Comparison of ENCODE assay signal across 8 cellular contexts in genomic region chr9:33466565-33467495, GRCh38. TPM values are rescaled to one million over a fixed set of nuclear protein-coding genes. Genes with fewer than 3 reads are reported as not detected.
DNase-seq lines count a peak whose midpoint lies in the region; ATAC-seq and TF ChIP-seq lines count a peak whose summit lies in the region.

No MANE protein-coding gene starts in this region.

- peaks cover 88% of the 10 kb centered on the region for H3K36me3 ChIP-seq in CD4-positive, CD25-positive, alpha-beta regulatory T cell (ENCODE audit: control insufficient read depth, insufficient read depth, low read length)

- no peaks in the 10 kb centered on the region for H3K27me3 Mint-ChIP-seq in CD4-positive, CD25-positive, alpha-beta regulatory T cell
- no peaks in the 10 kb centered on the region for H3K27me3 Mint-ChIP-seq in T-cell
- no peaks in the 10 kb centered on the region for H3K27me3 Mint-ChIP-seq in activated naive CD8-positive, alpha-beta T cell treated with anti-CD3 and anti-CD28 coated beads, Interleukin-2, amount 50 U/mL, for 24 hours

- no peak overlapping the region for H3K27ac Mint-ChIP-seq in CD4-positive, CD25-positive, alpha-beta regulatory T cell
- H3K27ac Mint-ChIP-seq in T-cell = peak overlapping the region in 1 of 2 donors; percentile 44
- no peak overlapping the region for H3K27ac Mint-ChIP-seq in activated naive CD8-positive, alpha-beta T cell treated with anti-CD3 and anti-CD28 coated beads, Interleukin-2, amount 50 U/mL, for 24 hours

- TF ChIP-seq CTCF in HFF-Myc (IDR thresholded peaks at IDR 0.05; ENCODE audit: low read depth, low read length, missing control alignments) = peak; percentile 96

- H3K9me3 ChIP-seq in CD4-positive, CD25-positive, alpha-beta regulatory T cell (ENCODE audit: control insufficient read depth in 2 of 2, low read length in 2 of 2) = no peaks in the 10 kb centered on the region

- ATAC-seq in CD4-positive, CD25-positive, alpha-beta regulatory T cell (ENCODE audit: low read depth in 2 of 2) = peak; percentile 56 to 65
- ATAC-seq in T-cell (replicated peaks in 1 of 4) (peak; percentile 63 to 81 (median 71)), HG02571 (IDR thresholded peaks at IDR 0.05; ENCODE audit: unreplicated experiment) (no peak), GM19328 (IDR thresholded peaks at IDR 0.05; ENCODE audit: unreplicated experiment) (no peak)
- ATAC-seq in activated naive CD8-positive, alpha-beta T cell treated with anti-CD3 and anti-CD28 coated beads, Interleukin-2, amount 50 U/mL, for 24 hours = no peak

- H3K4me3 Mint-ChIP-seq in CD4-positive, CD25-positive, alpha-beta regulatory T cell = peak overlapping the region in 1 of 4 donors; percentile 49
- no peak overlapping the region for H3K4me3 Mint-ChIP-seq in T-cell
- H3K4me3 Mint-ChIP-seq in activated naive CD8-positive, alpha-beta T cell treated with anti-CD3 and anti-CD28 coated beads, Interleukin-2, amount 50 U/mL, for 24 hours = no peak overlapping the region

- H3K4me1 Mint-ChIP-seq in CD4-positive, CD25-positive, alpha-beta regulatory T cell = peaks cover 0 to 17% (median 9%) of the 10 kb centered on the region in 4 donors
- peaks cover 7 to 16% (median 16%) of the 10 kb centered on the region in 3 donors for H3K4me1 Mint-ChIP-seq in T-cell
- H3K4me1 Mint-ChIP-seq in activated naive CD8-positive, alpha-beta T cell treated with anti-CD3 and anti-CD28 coated beads, Interleukin-2, amount 50 U/mL, for 24 hours = peaks cover 10% of the 10 kb centered on the region

- H3K9me3 Mint-ChIP-seq in CD4-positive, CD25-positive, alpha-beta regulatory T cell = no peaks in the 10 kb centered on the region
- H3K9me3 Mint-ChIP-seq in T-cell = no peaks in the 10 kb centered on the region
- no peaks in the 10 kb centered on the region for H3K9me3 Mint-ChIP-seq in activated naive CD8-positive, alpha-beta T cell treated with anti-CD3 and anti-CD28 coated beads, Interleukin-2, amount 50 U/mL, for 24 hours

- H3K27me3 ChIP-seq in CD4-positive, CD25-positive, alpha-beta regulatory T cell (ENCODE audit: control insufficient read depth, insufficient read depth, low read length) = no peaks in the 10 kb centered on the region

- peaks cover 40% of the 10 kb centered on the region for H3K36me3 Mint-ChIP-seq in CD4-positive, CD25-positive, alpha-beta regulatory T cell
- H3K36me3 Mint-ChIP-seq in T-cell = peaks cover 73% of the 10 kb centered on the region
- H3K36me3 Mint-ChIP-seq in activated naive CD8-positive, alpha-beta T cell treated with anti-CD3 and anti-CD28 coated beads, Interleukin-2, amount 50 U/mL, for 24 hours (ENCODE audit: low read depth) = peaks cover 58% of the 10 kb centered on the region

- peak overlapping the region; percentile 3 for H3K27ac ChIP-seq in CD4-positive, CD25-positive, alpha-beta regulatory T cell (ENCODE audit: insufficient read depth, low read length, poor library complexity, severe bottlenecking)

- no peak overlapping the region for H3K4me3 ChIP-seq in CD4-positive, CD25-positive, alpha-beta regulatory T cell (ENCODE audit: low read depth, low read length)
- H3K4me3 ChIP-seq in HFF-Myc (replicated peaks; ENCODE audit: low read depth, low read length) = no peak overlapping the region

- peaks cover 6% of the 10 kb centered on the region for H3K4me1 ChIP-seq in CD4-positive, CD25-positive, alpha-beta regulatory T cell (ENCODE audit: control insufficient read depth, insufficient read depth, low read length, poor library complexity, severe bottlenecking)

- POLR2A ChIA-PET in T-cell (lab: Charles Lee) = interaction anchor here in 1 of 2 donors (0.6 kb wide), 2 partner anchors 35 to 434 kb away, joined by 3 to 4 read pairs; no protein-coding TSS in a partner anchor

- CTCF ChIA-PET in T-cell (lab: Charles Lee) = interaction anchor here (0.5 to 4.5 kb wide), 26 partner anchors 9 to 607 kb away, joined by 3 to 27 read pairs (median 5); partner anchors contain the start of genes AQP7 (in 2 of the 2), AQP3 (in 1 of the 2) and NFX1 (in 1 of the 2)

- DNase-seq in CD4-positive, CD25-positive, alpha-beta regulatory T cell = peak; percentile 61 to 67 (median 66)
- DNase-seq in HFF-Myc (ENCODE audit: extremely low read depth, low read depth) (no peak), T-cell (peak in 33 of 34 experiments; percentile 25 to 83 (median 61)), hepatic stellate cell (ENCODE audit: low spot score) (peak; percentile 74)
- peak; percentile 81 for DNase-seq in activated naive CD8-positive, alpha-beta T cell treated with anti-CD3 and anti-CD28 coated beads, Interleukin-2, amount 50 U/mL, for 24 hours
- DNase-seq in stimulated activated CD4-positive, alpha-beta T cell treated with anti-CD3 and anti-CD28 coated beads, Interleukin-1b, Interleukin-23, amount 100 ng/mL, for 1 hour (ENCODE audit: low read depth in 2 of 2) = peak; percentile 52 to 60

RNA-seq across cellular contexts. Expression of gene NOL6, which starts 6.9 kb away (rescaled TPM):
- 29.4 TPM for total RNA-seq in CD4-positive, CD25-positive, alpha-beta regulatory T cell
- polyA plus RNA-seq in CD4-positive, CD25-positive, alpha-beta regulatory T cell = 10 to 100 TPM; 13.4 to 20.5 (median 14.0) TPM
- total RNA-seq in T-cell = 10 to 100 TPM; 35.1 to 57.6 (median 47.1) TPM

RNA-seq across cellular contexts. Expression of gene AQP3, which starts 19.4 kb away (rescaled TPM):
- 140 TPM for total RNA-seq in CD4-positive, CD25-positive, alpha-beta regulatory T cell
- polyA plus RNA-seq in CD4-positive, CD25-positive, alpha-beta regulatory T cell = 100 to 1,000 TPM; 371 to 543 (median 391) TPM
- 100 to 1,000 TPM in 3 of 5 donors, 10 to 100 TPM in 2; 85.7 to 130 (median 111) TPM for total RNA-seq in T-cell

RNA-seq across cellular contexts. Expression of gene ANKRD18B, which starts 57.2 kb away (rescaled TPM):
- not detected for total RNA-seq in CD4-positive, CD25-positive, alpha-beta regulatory T cell
- polyA plus RNA-seq in CD4-positive, CD25-positive, alpha-beta regulatory T cell = not detected
- 1 to 10 TPM in 3 of 5 donors, under 1 TPM in 1, not detected in 1; 0.76 to 2.6 (median 1.9) TPM for total RNA-seq in T-cell

Comparison
In these comparisons a context has a peak if more than half of its experiments do, and no peak if none do; other contexts are left out.
1. ATAC-seq: peak in CD4-positive, CD25-positive, alpha-beta regulatory T cell (2 of 2) and T-cell (4 of 4); none in activated naive CD8-positive, alpha-beta T cell treated with anti-CD3 and anti-CD28 coated beads, Interleukin-2, amount 50 U/mL, for 24 hours (single experiment), HG02571 (single experiment) and GM19328 (single experiment).